ENCODE assay signal across 12 cellular contexts in genomic region chr13:112776971-112777370, GRCh38.
DNase-seq lines count a peak whose midpoint lies in the region; ATAC-seq and TF ChIP-seq lines count a peak whose summit lies in the region.
"Had no signal": no experiment of that assay in that cellular context is flagged by ENCODE, and none has a peak within 500 bp of the region (broad histone marks: within the 10 kb centered on the region; RNA-seq: fewer than 3 reads in every experiment).

No MANE protein-coding gene starts in this region.

- 96% methylated on average over 11 of the region's 11 CpGs for WGBS in right cardiac atrium
- WGBS in IMR-90 (ENCODE audit: extremely low coverage in 2 of 2, insufficient read length in 1 of 2), 2 experiments, result 94% methylated on average over 4 of the region's 11 CpGs; no CpG with 5 or more reads in 1 of the 2 experiments

- H2BK15ac ChIP-seq in IMR-90 (ENCODE audit: low read depth, low read length), result no peak overlapping the region

- H3K4ac ChIP-seq in IMR-90 (ENCODE audit: low read depth, low read length), result no peak overlapping the region

- no peak overlapping the region for H3K23ac ChIP-seq in IMR-90 (ENCODE audit: low read depth, low read length)

- no peak overlapping the region for H2AK5ac ChIP-seq in IMR-90 (ENCODE audit: low read depth, low read length)

- no peak overlapping the region for H4K8ac ChIP-seq in IMR-90 (ENCODE audit: low read depth in 2 of 2, low read length in 2 of 2)

- TF ChIP-seq CTCF in right atrium auricular region (IDR thresholded peaks at IDR 0.05) (no peak), IMR-90 (conservative IDR thresholded peaks at IDR 0.05; ENCODE audit: low read depth, low read length) (no peak)

- H3K56ac ChIP-seq in IMR-90 (ENCODE audit: extremely low read depth, insufficient read depth, low read length), result no peak overlapping the region

- H3K27me3 ChIP-seq in right atrium auricular region (no peaks in the 10 kb centered on the region), right cardiac atrium (ENCODE audit: control insufficient read depth, insufficient read depth) (no peaks in the 10 kb centered on the region), IMR-90 (ENCODE audit: control insufficient read depth, insufficient read depth, low read length) (no peaks in the 10 kb centered on the region)

- H3K27ac ChIP-seq in right atrium auricular region (no peak overlapping the region), right cardiac atrium (ENCODE audit: low read length) (no peak overlapping the region), IMR-90 (ENCODE audit: insufficient read depth, low read length) (no peak overlapping the region)

- no peak overlapping the region for H2BK20ac ChIP-seq in IMR-90 (ENCODE audit: low read depth, low read length)

- H2BK5ac ChIP-seq in IMR-90 (ENCODE audit: low read depth, low read length, poor library complexity, severe bottlenecking), result no peak overlapping the region

- DNase-seq in right atrium auricular region (ENCODE audit: low spot score), result peak; percentile 46
- DNase-seq in right cardiac atrium, result no peak
- DNase-seq in IMR-90, result no peak
- peak; percentile 22 for DNase-seq in left lobe of liver (ENCODE audit: low spot score)
- no peak for DNase-seq in T-helper 9 cell
- no peak for DNase-seq in NCI-H1417 (lab: John Stamatoyannopoulos, UW)
- DNase-seq in activated CD4-positive, alpha-beta T cell treated with anti-CD3 and anti-CD28 coated beads, Interleukin-2, amount 50 U/mL, for 4 hours, result no peak
- DNase-seq: ACHN, DMS53 had no signal

- no peak overlapping the region for H3K18ac ChIP-seq in IMR-90 (ENCODE audit: low read depth, low read length)

- in situ Hi-C loops in IMR-90 (cut with MboI; ENCODE audit: low sequenced_read_pairs), result no loop called here

- peaks cover 25 to 36% of the 10 kb centered on the region in 2 experiments; a peak in 3 of 4 replicates for H3K79me1 ChIP-seq in IMR-90 (ENCODE audit: low read depth in 1 of 2, low read length in 2 of 2)

- peaks cover 10% of the 10 kb centered on the region for H3K9me1 ChIP-seq in IMR-90 (ENCODE audit: insufficient read depth, low read length)

- no peaks in the 10 kb centered on the region for H3K9me3 ChIP-seq in right atrium auricular region
- H3K9me3 ChIP-seq in right cardiac atrium (ENCODE audit: control insufficient read depth, low read length), result no peaks in the 10 kb centered on the region
- H3K9me3 ChIP-seq in IMR-90 (ENCODE audit: control insufficient read depth, insufficient read depth, low read length), result no peaks in the 10 kb centered on the region
- H3K9me3 ChIP-seq: Caco-2 had no signal

- H3K4me3 ChIP-seq in right atrium auricular region (no peak overlapping the region), right cardiac atrium (ENCODE audit: low read length) (no peak overlapping the region), IMR-90 (ENCODE audit: insufficient read depth, low read depth, low read length) (no peak overlapping the region)
- H3K4me3 ChIP-seq: GM12878 had no signal

- POLR2A ChIA-PET in IMR-90 (lab: Charles Lee; ENCODE audit: unreplicated experiment), result no interaction called here

- no peak for TF ChIP-seq RAD21 in IMR-90 (IDR thresholded peaks at IDR 0.05; ENCODE audit: low read length)

- TF ChIP-seq POLR2A in IMR-90 (IDR thresholded peaks at IDR 0.05; ENCODE audit: low read depth, low read length), result no peak

- BruUV-seq in IMR-90 (replicated peaks; lab: Mats Ljungman, UMichigan), result no TSS peak

- peaks cover 0 to 62% of the 10 kb centered on the region in 2 donors for H3K4me1 ChIP-seq in right atrium auricular region
- peaks cover 7% of the 10 kb centered on the region for H3K4me1 ChIP-seq in right cardiac atrium (ENCODE audit: control insufficient read depth, insufficient read depth, low read length)
- H3K4me1 ChIP-seq in IMR-90 (ENCODE audit: control insufficient read depth, insufficient read depth, low read length), result peaks cover 11% of the 10 kb centered on the region
- H3K4me1 ChIP-seq: Caco-2 had no signal

- no peak overlapping the region for H3K9ac ChIP-seq in IMR-90 (ENCODE audit: low read depth, low read length)

- no peak overlapping the region for H4K5ac ChIP-seq in IMR-90 (ENCODE audit: low read depth, low read length)

- intact Hi-C loops in right cardiac atrium (cut with DNase I), result no loop called here
- intact Hi-C loops in IMR-90 (cut with micrococcal nuclease), result no loop called here

- H3K36me3 ChIP-seq in right atrium auricular region (no peaks in the 10 kb centered on the region), IMR-90 (ENCODE audit: control insufficient read depth, insufficient read depth, low read length) (no peaks in the 10 kb centered on the region)

- peaks cover 25% of the 10 kb centered on the region for H4K20me1 ChIP-seq in IMR-90 (ENCODE audit: insufficient read depth, low read length)

- no peak overlapping the region for H3K4me2 ChIP-seq in IMR-90 (ENCODE audit: low read depth, low read length)

- no peak overlapping the region for H2BK120ac ChIP-seq in IMR-90 (ENCODE audit: low read depth, low read length)

- H3K14ac ChIP-seq in IMR-90 (replicated peaks; ENCODE audit: low read depth, low read length), result no peak overlapping the region

- ATAC-seq in right cardiac atrium, result no peak
- no peak for ATAC-seq in IMR-90 (ENCODE audit: low read depth)
- no peak for ATAC-seq in left lobe of liver
- no peak for ATAC-seq in HG03469 (IDR thresholded peaks at IDR 0.05; ENCODE audit: unreplicated experiment)
- ATAC-seq: GM12878 had no signal

- H2AFZ ChIP-seq in IMR-90 (replicated peaks; ENCODE audit: low read length, poor library complexity), result no peak overlapping the region

- CTCF ChIA-PET in IMR-90 (lab: Yijun Ruan, JAX), result interaction anchor here (0.5 kb wide), 1 partner anchor 20 kb away, joined by 7 read pairs; no protein-coding TSS in a partner anchor

- no peak overlapping the region for H4K91ac ChIP-seq in IMR-90 (ENCODE audit: insufficient read depth, low read depth, low read length)

- H2AK9ac ChIP-seq in IMR-90 (replicated peaks; ENCODE audit: low read depth, low read length, poor library complexity), result peak overlapping the region; percentile 65

- dilution Hi-C loops in IMR-90 (cut with HindIII; ENCODE audit: low sequenced_read_pairs, unreplicated experiment), result no loop called here

TF ChIP-seq in IMR-90, 13 proteins besides CTCF, POLR2A, EP300 and RAD21:
- TF ChIP-seq RCOR1 (IDR thresholded peaks at IDR 0.05; ENCODE audit: insufficient replicate concordance, low read length), result no peak
- no peak for TF ChIP-seq MAZ (IDR thresholded peaks at IDR 0.05; ENCODE audit: borderline replicate concordance, low read depth, low read length)
- TF ChIP-seq CHD1 (IDR thresholded peaks at IDR 0.05; ENCODE audit: low read depth, low read length), result no peak
- no peak for TF ChIP-seq NFE2L2 (IDR thresholded peaks at IDR 0.05; ENCODE audit: low read depth, low read length)
- no peak for TF ChIP-seq MAFK (IDR thresholded peaks at IDR 0.05; ENCODE audit: low read depth, low read length)
- no peak for TF ChIP-seq SMC3 (IDR thresholded peaks at IDR 0.05; ENCODE audit: low read depth, low read length)
- no peak for TF ChIP-seq RFX5 (IDR thresholded peaks at IDR 0.05; ENCODE audit: low read depth, low read length)
- TF ChIP-seq FOS (IDR thresholded peaks at IDR 0.05; ENCODE audit: low read depth, low read length), result no peak
- no peak for TF ChIP-seq BHLHE40 (IDR thresholded peaks at IDR 0.05; ENCODE audit: low read depth, low read length)
- no peak for TF ChIP-seq USF2 (IDR thresholded peaks at IDR 0.05; ENCODE audit: low read depth, low read length)
- no peak for TF ChIP-seq MXI1 (IDR thresholded peaks at IDR 0.05; ENCODE audit: borderline replicate concordance, low read depth, low read length)
- no peak for TF ChIP-seq CEBPB (IDR thresholded peaks at IDR 0.05; ENCODE audit: low read depth, low read length)
- no peak for TF ChIP-seq ELK1 (IDR thresholded peaks at IDR 0.05; ENCODE audit: borderline replicate concordance, low read depth, low read length)

Comparison
In these comparisons a context has a peak if more than half of its experiments do, and no peak if none do; other contexts are left out.
1. DNase-seq: peak in right atrium auricular region (single experiment) and left lobe of liver (single experiment); none in right cardiac atrium (0 of 3), IMR-90 (single experiment), T-helper 9 cell (single experiment), NCI-H1417 (0 of 3) and activated CD4-positive, alpha-beta T cell treated with anti-CD3 and anti-CD28 coated beads, Interleukin-2, amount 50 U/mL, for 4 hours (0 of 2).